13 cellular contexts compared by ENCODE assay signal in genomic region chr10:95399167-95399566, GRCh38.
"Had no signal": no experiment of that assay in that cellular context is flagged by ENCODE, and none has a peak within 500 bp of the region (broad histone marks: within the 10 kb centered on the region; RNA-seq: fewer than 3 reads in every experiment).

No MANE protein-coding gene starts in this region.

- DNase-seq: activated CD8-positive, alpha-beta memory T cell treated with anti-CD3 and anti-CD28 coated beads, Interleukin-2, amount 50 U/mL, for 48 hours; activated effector memory CD4-positive, alpha-beta T cell treated with Interleukin-2 at 50 U/mL for 16 hours; activated naive CD4-positive, alpha-beta T cell treated with anti-CD3 and anti-CD28 coated beads, Interleukin-2, amount 50 U/mL, for 16 hours; activated T-cell treated with anti-CD3 and anti-CD28 coated beads, Interleukin-2, amount 50 U/mL, for 48 hours; foreskin keratinocyte; kidney; mesenchymal stem cell; naive thymus-derived CD8-positive, alpha-beta T cell; retina; stimulated activated naive CD8-positive, alpha-beta T cell treated with anti-CD3 and anti-CD28 coated beads, Interleukin-15, Interleukin-2, amounts not matched to agents 100 U/mL and 50 U/mL, for 24 hours; T-helper 1 cell; upper lobe of right lung had no signal

- H3K27me3 ChIP-seq: foreskin keratinocyte, upper lobe of right lung had no signal

- H3K4me3 Mint-ChIP-seq: naive thymus-derived CD8-positive, alpha-beta T cell had no signal

- ATAC-seq: activated CD4-positive, CD25-positive, alpha-beta regulatory T cell treated with anti-CD3 and anti-CD28 coated beads, Interleukin-2, amount 50 U/mL, for 24 hours; foreskin keratinocyte; naive thymus-derived CD8-positive, alpha-beta T cell; stimulated activated naive CD8-positive, alpha-beta T cell treated with anti-CD3 and anti-CD28 coated beads, Interleukin-15, Interleukin-2, amounts not matched to agents 100 U/mL and 50 U/mL, for 24 hours; upper lobe of right lung had no signal

- H3K4me3 ChIP-seq: upper lobe of right lung had no signal

- H3K27ac ChIP-seq: foreskin keratinocyte, upper lobe of right lung had no signal

- H3K9me3 ChIP-seq: upper lobe of right lung had no signal
